ENCODE assay signal across 15 cellular contexts in genomic region chr20:38907918-38908677, GRCh38.
"Had no signal": no experiment of that assay in that cellular context is flagged by ENCODE, and none has a peak within 500 bp of the region (broad histone marks: within the 10 kb centered on the region; RNA-seq: fewer than 3 reads in every experiment).

No MANE protein-coding gene starts in this region.

- H3K4me3 Mint-ChIP-seq: activated naive CD4-positive, alpha-beta T cell treated with anti-CD3 and anti-CD28 coated beads, Interleukin-2, amount 50 U/mL, for 24 hours; nephron; WTC11 had no signal

- H3K4me1 ChIP-seq: esophagus squamous epithelium, thyroid gland, uterus had no signal

- H3K27me3 ChIP-seq: thyroid gland, uterus had no signal

- H3K4me1 Mint-ChIP-seq: activated naive CD4-positive, alpha-beta T cell treated with anti-CD3 and anti-CD28 coated beads, Interleukin-2, amount 50 U/mL, for 24 hours; nephron; WTC11 had no signal

- H3K27ac ChIP-seq: skin epidermis, thyroid gland, uterus had no signal

- H3K36me3 ChIP-seq: thyroid gland, uterus had no signal

- DNase-seq: activated CD4-positive, alpha-beta T cell treated with anti-CD3 and anti-CD28 coated beads for 48 hours; activated effector memory CD4-positive, alpha-beta T cell treated with anti-CD3 and anti-CD28 coated beads, Interleukin-2, amount 50 U/mL, for 16 hours; amniotic stem cell; esophagus squamous epithelium; kidney glomerular epithelial cell; mesendoderm; occipital lobe; right cardiac atrium; thyroid gland; uterus had no signal

- H3K9me3 ChIP-seq: thyroid gland, uterus had no signal

- ATAC-seq: WTC11 had no signal

- H3K27ac Mint-ChIP-seq: activated naive CD4-positive, alpha-beta T cell treated with anti-CD3 and anti-CD28 coated beads, Interleukin-2, amount 50 U/mL, for 24 hours; nephron; progenitor cell of endocrine pancreas; WTC11 had no signal

- H3K9me3 Mint-ChIP-seq: activated naive CD4-positive, alpha-beta T cell treated with anti-CD3 and anti-CD28 coated beads, Interleukin-2, amount 50 U/mL, for 24 hours had no signal

- H3K27me3 Mint-ChIP-seq: activated naive CD4-positive, alpha-beta T cell treated with anti-CD3 and anti-CD28 coated beads, Interleukin-2, amount 50 U/mL, for 24 hours had no signal

- H3K4me3 ChIP-seq: esophagus squamous epithelium, skin epidermis, thyroid gland, uterus had no signal
